17 cellular contexts compared by ENCODE assay signal in the genomic region with DNA sequence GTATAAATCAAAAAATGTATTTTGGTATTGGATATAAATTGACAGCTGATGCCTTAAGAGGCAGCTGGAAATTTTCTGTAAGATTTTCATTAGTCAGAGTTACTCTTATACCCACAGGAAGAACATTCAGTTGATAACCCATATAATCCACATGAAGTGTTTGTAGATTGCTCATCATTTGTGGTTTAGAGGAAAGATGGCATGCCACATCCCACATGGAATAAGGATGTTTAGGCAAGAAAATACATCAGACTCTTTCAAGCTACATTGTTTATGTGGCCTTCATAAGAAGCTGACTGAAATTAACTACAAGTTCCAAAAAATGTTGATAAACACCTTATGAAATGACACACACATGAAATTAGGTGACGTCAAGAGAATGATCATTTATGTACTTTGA. TPM values are rescaled to one million over a fixed set of nuclear protein-coding genes. Genes with fewer than 3 reads are reported as not detected.
DNase-seq lines count a peak whose midpoint lies in the region; ATAC-seq, FAIRE-seq and TF ChIP-seq lines count a peak whose summit lies in the region.
"Had no signal": no experiment of that assay in that cellular context is flagged by ENCODE, and none has a peak within 500 bp of the region (broad histone marks: within the 10 kb centered on the region; RNA-seq: fewer than 3 reads in every experiment).

No MANE protein-coding gene starts in this region.

- no peak for FAIRE-seq in urothelium cell line (lab: Jason Lieb, UNC)
- FAIRE-seq: GM12892 had no signal

- DNase-seq in H4 (ENCODE audit: low spot score) (peak; percentile 64), SJSA1 (ENCODE audit: low read depth in 1 of 2, low spot score in 2 of 2) (peak in 1 of 2 experiments; percentile 70), fibroblast of peridontal ligament (ENCODE audit: extremely low read depth) (peak; percentile 92), urothelium cell line (ENCODE audit: low spot score) (peak; percentile 55), NCI-H1105 (lab: John Stamatoyannopoulos, UW) (no peak), coronary artery (ENCODE audit: low spot score) (no peak)
- DNase-seq: DMS 273 treated with DMSO at 0.1 percent for 48 hours; effector CD4-positive, alpha-beta T cell; KBM-7; left ventricle myocardium inferior; natural killer cell; NCI-H1694; NCI-H524 treated with DMSO at 0.1 percent for 48 hours; PC-9 had no signal

- no peaks in the 10 kb centered on the region for H3K9me3 ChIP-seq in SJSA1 (replicated peaks)

- peaks cover 55% of the 10 kb centered on the region for H3K4me1 ChIP-seq in SJSA1 (replicated peaks)

- no peak for ATAC-seq in HG03378 (IDR thresholded peaks at IDR 0.05; ENCODE audit: unreplicated experiment)
- ATAC-seq: natural killer cell, sciatic nerve had no signal

- no peak for TF ChIP-seq CTCF in coronary artery (IDR thresholded peaks at IDR 0.05)

- no peaks in the 10 kb centered on the region for H3K27me3 ChIP-seq in SJSA1 (replicated peaks)

- H3K36me3 ChIP-seq in SJSA1: no peaks in the 10 kb centered on the region
- H3K36me3 ChIP-seq: left ventricle myocardium inferior had no signal

- H3K4me3 ChIP-seq in SJSA1 (no peak overlapping the region), coronary artery (no peak overlapping the region)
- H3K4me3 ChIP-seq: left ventricle myocardium inferior, PC-9 had no signal

- H3K27ac ChIP-seq in SJSA1 (peak overlapping the region; percentile 38), coronary artery (no peak overlapping the region)
- H3K27ac ChIP-seq: left ventricle myocardium inferior, PC-9 had no signal

RNA-seq across cellular contexts. Expression of gene AREG, which starts 56.6 kb away (rescaled TPM):
- 0.91 TPM in 1 of 2 replicates, not detected in the other for total RNA-seq in H4 (2014; rRNA removed; shearing (Covaris generic))
- total RNA-seq in SJSA1 (2014; rRNA removed; shearing (Covaris generic)): 0.25 and 0.79 TPM in 2 replicates

Comparison
In these comparisons a context has a peak if more than half of its experiments do, and no peak if none do; other contexts are left out.
1. DNase-seq: peak in H4 (single experiment), fibroblast of peridontal ligament (single experiment) and urothelium cell line (single experiment); none in NCI-H1105 (single experiment) and coronary artery (single experiment).